9 cellular contexts compared by ENCODE assay signal in genomic region chr6:7986219-7986618, GRCh38.
"Had no signal": no experiment of that assay in that cellular context is flagged by ENCODE, and none has a peak within 500 bp of the region (broad histone marks: within the 10 kb centered on the region; RNA-seq: fewer than 3 reads in every experiment).

No MANE protein-coding gene starts in this region.

- DNase-seq: GM23248, GOT3, H7, H9, HCEC 1CT, HFFc6 had no signal

- H3K4me1 ChIP-seq: HAP-1 had no signal

- H3K4me3 ChIP-seq: GM23248, GM23338, HAP-1 had no signal

- H3K27ac ChIP-seq: GM23248 had no signal

- ATAC-seq: GM23338, HCT116 had no signal

- H3K9me3 ChIP-seq: HAP-1 had no signal

- H3K36me3 ChIP-seq: HAP-1 had no signal
